ENCODE assay signal across 25 cellular contexts in genomic region chr7:148676291-148676690, GRCh38. TPM values are rescaled to one million over a fixed set of nuclear protein-coding genes. Genes with fewer than 3 reads are reported as not detected.
DNase-seq lines count a peak whose midpoint lies in the region; FAIRE-seq and TF ChIP-seq lines count a peak whose summit lies in the region.
"Had no signal": no experiment of that assay in that cellular context is flagged by ENCODE, and none has a peak within 500 bp of the region (broad histone marks: within the 10 kb centered on the region; RNA-seq: fewer than 3 reads in every experiment).

No MANE protein-coding gene starts in this region.

- no peak overlapping the region for H4K5ac ChIP-seq in H1 (ENCODE audit: insufficient read length, low read depth, low read length)

- CTCF ChIA-PET in H1 (lab: Charles Lee; ENCODE audit: partially characterized antibody) = interaction anchor here (2.1 kb wide), 1 partner anchor 8 kb away, joined by 7 read pairs; no protein-coding TSS in a partner anchor

- H3K23me2 ChIP-seq in H1 (ENCODE audit: low read depth, low read length) = no peaks in the 10 kb centered on the region

- no peak overlapping the region for H3K4me3 ChIP-seq in H1 (ENCODE audit: extremely low read depth in 1 of 4, insufficient read depth in 2 of 4, low read depth in 3 of 4, low read length in 4 of 4)
- H3K4me3 ChIP-seq in neuronal stem cell (ENCODE audit: low read length in 2 of 2) = no peak overlapping the region
- no peak overlapping the region for H3K4me3 ChIP-seq in dorsolateral prefrontal cortex
- no peak overlapping the region for H3K4me3 ChIP-seq in MG63
- H3K4me3 ChIP-seq: BLaER1, GM12878 had no signal

- H3K9me3 ChIP-seq in H1 (ENCODE audit: insufficient read depth in 2 of 2, low read depth in 1 of 2, low read length in 1 of 2) (peaks cover 4 to 11% of the 10 kb centered on the region in 2 experiments), neuronal stem cell (replicated peaks in 1 of 2; ENCODE audit: control insufficient read depth in 2 of 2, insufficient read depth in 1 of 2, low read depth in 1 of 2, low read length in 2 of 2) (peaks cover 0 to 8% of the 10 kb centered on the region in 2 donors), MG63 (no peaks in the 10 kb centered on the region)
- H3K9me3 ChIP-seq: BE2C had no signal

- H2BK5ac ChIP-seq in H1 (ENCODE audit: low read depth, low read length) (no peak overlapping the region), neuronal stem cell (ENCODE audit: low read length) (no peak overlapping the region)

- no peak overlapping the region for H3K56ac ChIP-seq in H1 (replicated peaks; ENCODE audit: insufficient read length, low read depth, low read length)

- H3K9ac ChIP-seq in H1 (replicated peaks in 1 of 4; ENCODE audit: extremely low read depth in 1 of 4, low read depth in 3 of 4, low read length in 3 of 4) (no peak overlapping the region), neuronal stem cell (ENCODE audit: low read depth, low read length, poor library complexity) (no peak overlapping the region)
- H3K9ac ChIP-seq: BLaER1 had no signal

- H3K23ac ChIP-seq in H1 (ENCODE audit: insufficient read length) (no peak overlapping the region), neuronal stem cell (ENCODE audit: low read depth, low read length, poor library complexity) (no peak overlapping the region)

- no peak for TF ChIP-seq EP300 in H1 (IDR thresholded peaks at IDR 0.05; ENCODE audit: borderline replicate concordance in 1 of 2, low read depth in 2 of 2, low read length in 2 of 2)

- peak; percentile 13 for FAIRE-seq in H1 (lab: Jason Lieb, UNC)
- FAIRE-seq: A204.1, GM12878, GM12892, GM18507 had no signal

- H3K27me3 ChIP-seq in H1 (replicated peaks in 1 of 4; ENCODE audit: control insufficient read depth in 3 of 4, extremely low read depth in 1 of 4, insufficient read depth in 3 of 4, low read length in 3 of 4) = no peaks in the 10 kb centered on the region
- no peaks in the 10 kb centered on the region for H3K27me3 ChIP-seq in neuronal stem cell (ENCODE audit: control insufficient read depth in 3 of 3, insufficient read depth in 3 of 3, low read depth in 1 of 3, low read length in 3 of 3)
- H3K27me3 ChIP-seq in dorsolateral prefrontal cortex = no peaks in the 10 kb centered on the region
- H3K27me3 ChIP-seq in MG63 = no peaks in the 10 kb centered on the region
- H3K27me3 ChIP-seq: BE2C, BLaER1 had no signal

- H3K4me2 ChIP-seq in H1 (ENCODE audit: insufficient read depth in 1 of 2, low read depth in 2 of 2, low read length in 2 of 2) = no peak overlapping the region
- H3K4me2 ChIP-seq in neuronal stem cell (ENCODE audit: insufficient read depth, low read length, poor library complexity, severe bottlenecking) = no peak overlapping the region
- H3K4me2 ChIP-seq: BLaER1 had no signal

- H2BK120ac ChIP-seq in H1 (replicated peaks; ENCODE audit: low read depth, low read length) (no peak overlapping the region), neuronal stem cell (ENCODE audit: low read depth, low read length) (no peak overlapping the region)

- no peak overlapping the region for H2AFZ ChIP-seq in H1 (ENCODE audit: low read length)
- H2AFZ ChIP-seq in neuronal stem cell (ENCODE audit: low read length) = no peak overlapping the region

- H3K27ac ChIP-seq in H1 (ENCODE audit: low read depth, low read length) = no peak overlapping the region
- no peak overlapping the region for H3K27ac ChIP-seq in neuronal stem cell (replicated peaks; ENCODE audit: low read length)
- no peak overlapping the region for H3K27ac ChIP-seq in dorsolateral prefrontal cortex
- H3K27ac ChIP-seq: BLaER1 had no signal

- H2AK5ac ChIP-seq in H1 (ENCODE audit: low read depth, low read length) = no peak overlapping the region
- peak overlapping the region; percentile 63 for H2AK5ac ChIP-seq in neuronal stem cell (ENCODE audit: low read depth, low read length)

- peak; percentile 50 to 60 for TF ChIP-seq RAD21 in H1 (IDR thresholded peaks at IDR 0.05 in 1 of 2, conservative IDR thresholded peaks at IDR 0.05 in 1 of 2; ENCODE audit: low read depth in 2 of 2, low read length in 2 of 2)

- H3K14ac ChIP-seq in H1 (ENCODE audit: insufficient read length) (no peak overlapping the region), neuronal stem cell (ENCODE audit: low read length) (peak overlapping the region; percentile 31)

- TF ChIP-seq CTCF in H1 (IDR thresholded peaks at IDR 0.05; ENCODE audit: control extremely low read depth in 1 of 3, insufficient read depth in 1 of 3, low read depth in 1 of 3, low read length in 3 of 3) (peak in 2 of 3 experiments; percentile 11 to 27; a peak in 1 of 4 replicates), dorsolateral prefrontal cortex (IDR thresholded peaks at IDR 0.05 in 54 of 56, conservative IDR thresholded peaks at IDR 0.05 in 2 of 56; ENCODE audit: low read depth in 1 of 56, partially characterized antibody in 56 of 56) (no peak)

- WGBS in H1 (ENCODE audit: extremely low coverage in 1 of 2, insufficient coverage in 1 of 2, insufficient read length in 1 of 2, insufficient replicate concordance in 2 of 2, low coverage in 1 of 2, low lambda C conversion rate in 2 of 2, missing lambda C conversion rate in 1 of 2), 2 experiments = 94% methylated on average over 3 of the region's 3 CpGs; no CpG with 5 or more reads in 1 of the 2 experiments
- WGBS in neuronal stem cell (ENCODE audit: extremely low coverage in 2 of 2, insufficient read length in 2 of 2, insufficient replicate concordance in 1 of 2), 2 donors = no CpG with 5 or more reads among the region's 3 CpGs

- POLR2A ChIA-PET in H1 (lab: Charles Lee; ENCODE audit: partially characterized antibody) = no interaction called here

- no peak for TF ChIP-seq POLR2A in H1 (IDR thresholded peaks at IDR 0.05; ENCODE audit: control extremely low read depth in 1 of 2, low read depth in 2 of 2, low read length in 2 of 2)

- no peaks in the 10 kb centered on the region for H3K79me2 ChIP-seq in H1 (ENCODE audit: control insufficient read depth in 1 of 2, insufficient read depth in 2 of 2, low read length in 2 of 2)

- H4K91ac ChIP-seq in H1 (replicated peaks; ENCODE audit: insufficient read length, low read length) (no peak overlapping the region), neuronal stem cell (ENCODE audit: low read depth, low read length, poor library complexity) (no peak overlapping the region)

- H4K8ac ChIP-seq in H1 (ENCODE audit: extremely low read depth, insufficient read depth, low read length) (no peak overlapping the region), neuronal stem cell (ENCODE audit: low read depth, low read length) (no peak overlapping the region)

- H3K18ac ChIP-seq in H1 (ENCODE audit: extremely low read depth, low read length) (no peak overlapping the region), neuronal stem cell (ENCODE audit: low read length) (no peak overlapping the region)

- H3K4me1 ChIP-seq in H1 (replicated peaks in 1 of 4; ENCODE audit: control insufficient read depth in 3 of 4, insufficient read depth in 4 of 4, low read length in 3 of 4) (no peaks in the 10 kb centered on the region), neuronal stem cell (ENCODE audit: control insufficient read depth in 2 of 2, insufficient read depth in 1 of 2, low read depth in 1 of 2, low read length in 2 of 2) (no peaks in the 10 kb centered on the region)
- H3K4me1 ChIP-seq: BE2C had no signal

- H2BK12ac ChIP-seq in H1 (ENCODE audit: low read depth, low read length) (no peak overlapping the region), neuronal stem cell (ENCODE audit: low read length) (no peak overlapping the region)

- H2BK15ac ChIP-seq in H1 (ENCODE audit: low read length) = no peak overlapping the region
- H2BK15ac ChIP-seq in neuronal stem cell (ENCODE audit: low read length) = no peak overlapping the region

- DNase-seq in H1 (ENCODE audit: low read depth in 1 of 2, low spot score in 2 of 2) = no peak
- DNase-seq in neuronal stem cell (ENCODE audit: low spot score) = no peak
- no peak for DNase-seq in dorsolateral prefrontal cortex
- no peak for DNase-seq in MG63
- no peak for DNase-seq in hypothalamus (lab: John Stamatoyannopoulos, UW)
- DNase-seq: 8988T; ACHN; BE2C; C1 segment of cervical spinal cord; CD4-positive, alpha-beta memory T cell; CD4-positive, CD25-positive, alpha-beta regulatory T cell; CD8-positive, alpha-beta memory T cell; COR-L47; DMS 273 treated with DMSO at 0.1 percent for 48 hours; DMS153; DMS53; DMS79; DND-41; EL; GDM1 had no signal

- H3K4ac ChIP-seq in H1 (replicated peaks; ENCODE audit: insufficient read length, low read depth, low read length) (no peak overlapping the region), neuronal stem cell (ENCODE audit: low read length) (no peak overlapping the region)

- H3K79me1 ChIP-seq in H1 (ENCODE audit: low read depth, low read length) = no peaks in the 10 kb centered on the region
- no peaks in the 10 kb centered on the region for H3K79me1 ChIP-seq in neuronal stem cell (ENCODE audit: low read depth, low read length)

- H4K20me1 ChIP-seq in H1 (replicated peaks in 1 of 2; ENCODE audit: control insufficient read depth in 1 of 2, insufficient read depth in 2 of 2, low read length in 2 of 2) = no peaks in the 10 kb centered on the region
- H4K20me1 ChIP-seq: BLaER1 had no signal

- 0 out of 2 replicates have a peak overlapping the region, but pooled peaks have one; percentile 32 for H2BK20ac ChIP-seq in H1 (ENCODE audit: low read length)

- no peaks in the 10 kb centered on the region for H3K36me3 ChIP-seq in H1 (ENCODE audit: control insufficient read depth in 2 of 4, insufficient read depth in 4 of 4, low read length in 3 of 4)
- H3K36me3 ChIP-seq in neuronal stem cell (replicated peaks in 1 of 2; ENCODE audit: control insufficient read depth in 2 of 2, insufficient read depth in 2 of 2, low read length in 2 of 2) = no peaks in the 10 kb centered on the region
- H3K36me3 ChIP-seq in MG63 = no peaks in the 10 kb centered on the region
- H3K36me3 ChIP-seq: BE2C, BLaER1 had no signal

- intact Hi-C loops in dorsolateral prefrontal cortex (cut with DNase I) = no loop called here

TF ChIP-seq in H1, 55 proteins besides CTCF, POLR2A, EP300 and RAD21 (continues in another document):
- TF ChIP-seq SP4 (IDR thresholded peaks at IDR 0.05; ENCODE audit: low read length) (no peak), FOSL1 (IDR thresholded peaks at IDR 0.05; ENCODE audit: insufficient read depth, low read depth, low read length) (no peak)

RNA-seq across cellular contexts. Expression of gene CUL1, which starts 22.4 kb away (rescaled TPM):
- 76.1 and 77.3 TPM in 2 replicates for total RNA-seq in H1 (2021; fragmentation: NEBNext Ultra II Directional; extraction: Animal tissue kit (Norgen Biotek cat#: 25700))
- 24.1 and 33.0 TPM in 2 replicates for polyA plus RNA-seq in H1 (2011; rRNA removed)
- polyA plus RNA-seq in H1 (2011; cell fraction: cytosol; rRNA removed) = 40.3 TPM
- polyA plus RNA-seq in H1 (2011; cell fraction: nucleus; rRNA removed) = 26.6 TPM
- polyA plus RNA-seq in H1 (2012, experiment 1 of 2) = 50.5 to 72.3 TPM (median 56.1 TPM) in 4 replicates
- polyA plus RNA-seq in H1 (2012, experiment 2 of 2) = 5.4 TPM
- polyA plus RNA-seq in H1 (2013, experiment 1 of 2) = 44.6 TPM
- polyA plus RNA-seq in H1 (2013, experiment 2 of 2) = 45.3 TPM
- 44.6 and 50.3 TPM in 2 replicates for polyA minus RNA-seq in H1 (2011; rRNA and poly(A)+ RNA removed)
- polyA minus RNA-seq in H1 (2011; cell fraction: cytosol; rRNA and poly(A)+ RNA removed) = 28.3 TPM
- polyA minus RNA-seq in H1 (2011; cell fraction: nucleus; rRNA and poly(A)+ RNA removed) = 33.1 TPM
- polyA plus RNA-seq in neuronal stem cell (2013, experiment 1 of 2) = 45.2 TPM
- 44.5 TPM for polyA plus RNA-seq in neuronal stem cell (2013, experiment 2 of 2)
- 10 to 100 TPM; 36.5 to 74.2 (median 59.6) TPM for total RNA-seq in dorsolateral prefrontal cortex
- 32.0 and 37.7 TPM in 2 replicates for total RNA-seq in MG63 (2014; rRNA removed; shearing (Covaris generic); ENCODE audit: low replicate concordance)

Comparison
In these comparisons a context has a peak if more than half of its experiments do, and no peak if none do; other contexts are left out.
1. CTCF ChIP-seq: peak in H1 (2 of 3); none in dorsolateral prefrontal cortex (0 of 56).